19 cellular contexts compared by ENCODE assay signal in genomic region chr12:18556081-18556645, GRCh38.
DNase-seq lines count a peak whose midpoint lies in the region; ATAC-seq and TF ChIP-seq lines count a peak whose summit lies in the region.
"Had no signal": no experiment of that assay in that cellular context is flagged by ENCODE, and none has a peak within 500 bp of the region (broad histone marks: within the 10 kb centered on the region; RNA-seq: fewer than 3 reads in every experiment).

No MANE protein-coding gene starts in this region.

- H4K20me1 ChIP-seq in GM23338 (replicated peaks; ENCODE audit: insufficient read depth) = no peaks in the 10 kb centered on the region
- H4K20me1 ChIP-seq in osteoblast (ENCODE audit: insufficient read depth, low read length) = no peaks in the 10 kb centered on the region

- POLR2A ChIA-PET in CD8-positive, alpha-beta memory T cell (lab: Charles Lee) = no interaction called here

- H3K27ac Mint-ChIP-seq in GM23338 (no peak overlapping the region), chondrocyte (ENCODE audit: unreplicated experiment) (no peak overlapping the region)
- no peak overlapping the region for H3K27ac Mint-ChIP-seq in CD8-positive, alpha-beta memory T cell
- H3K27ac Mint-ChIP-seq: CD4-positive, alpha-beta memory T cell had no signal

- H3K9me2 ChIP-seq in GM23338 (ENCODE audit: insufficient read depth) = no peaks in the 10 kb centered on the region

- peaks cover 8% of the 10 kb centered on the region; the same call in 2 of the 3 replicates for H3K4me1 Mint-ChIP-seq in GM23338
- H3K4me1 Mint-ChIP-seq in CD8-positive, alpha-beta memory T cell = no peaks in the 10 kb centered on the region
- no peaks in the 10 kb centered on the region for H3K4me1 Mint-ChIP-seq in chondrocyte (ENCODE audit: low read depth)

- H3K4me2 ChIP-seq in GM23338 = no peak overlapping the region
- H3K4me2 ChIP-seq in osteoblast (ENCODE audit: insufficient read depth, low read length) = no peak overlapping the region
- H3K4me2 ChIP-seq: A549 had no signal

- no peak overlapping the region for H3K27ac ChIP-seq in GM23338 (ENCODE audit: low read depth)
- no peak overlapping the region for H3K27ac ChIP-seq in osteoblast (ENCODE audit: low read depth, low read length)
- no peak overlapping the region for H3K27ac ChIP-seq in CD8-positive, alpha-beta memory T cell (ENCODE audit: low read depth, low read length)
- H3K27ac ChIP-seq: A549, SK-N-MC had no signal

- DNase-seq in GM23338 (ENCODE audit: low spot score) (no peak), NCI-H524 treated with DMSO at 0.1 percent for 48 hours (lab: John Stamatoyannopoulos, UW) (peak; percentile 86), choroid plexus epithelial cell (ENCODE audit: low read depth) (peak; percentile 12), osteoblast (ENCODE audit: insufficient read length, low spot score, missing footprints) (peak; percentile 30), chondrocyte (ENCODE audit: low spot score) (no peak)
- no peak for DNase-seq in CD8-positive, alpha-beta memory T cell
- DNase-seq: C1 segment of cervical spinal cord; CD4-positive, alpha-beta memory T cell; KG1; MG63; NCI-H1105 treated with DMSO at 0.1 percent for 48 hours; NCI-H146; NCI-H1930; NCI-H2107; SIG-M5 had no signal

- no peak overlapping the region for H3K4me3 Mint-ChIP-seq in GM23338
- H3K4me3 Mint-ChIP-seq in CD8-positive, alpha-beta memory T cell = no peak overlapping the region
- no peak overlapping the region for H3K4me3 Mint-ChIP-seq in chondrocyte (ENCODE audit: unreplicated experiment)
- H3K4me3 Mint-ChIP-seq: CD4-positive, alpha-beta memory T cell had no signal

- no peak overlapping the region for H3K4me3 ChIP-seq in GM23338
- no peak overlapping the region for H3K4me3 ChIP-seq in choroid plexus epithelial cell (ENCODE audit: low read depth, low read length)
- no peak overlapping the region for H3K4me3 ChIP-seq in osteoblast (ENCODE audit: insufficient read depth, low read length)
- no peak overlapping the region for H3K4me3 ChIP-seq in CD8-positive, alpha-beta memory T cell (ENCODE audit: low read length)
- H3K4me3 ChIP-seq: A549, MG63, SK-N-MC had no signal

- H3K27me3 Mint-ChIP-seq in GM23338 (ENCODE audit: insufficient read depth, low read depth, poor library complexity) (no peaks in the 10 kb centered on the region), chondrocyte (ENCODE audit: low read depth) (no peaks in the 10 kb centered on the region)
- no peaks in the 10 kb centered on the region for H3K27me3 Mint-ChIP-seq in CD8-positive, alpha-beta memory T cell
- H3K27me3 Mint-ChIP-seq: CD4-positive, alpha-beta memory T cell had no signal

- H3K9me3 ChIP-seq in osteoblast (ENCODE audit: low read depth, low read length) = no peaks in the 10 kb centered on the region
- no peaks in the 10 kb centered on the region for H3K9me3 ChIP-seq in CD8-positive, alpha-beta memory T cell (ENCODE audit: low read length)
- H3K9me3 ChIP-seq: A549, MG63 had no signal

- TF ChIP-seq CTCF in GM23338 (conservative IDR thresholded peaks at IDR 0.05; ENCODE audit: low read depth in 2 of 2) (no peak), choroid plexus epithelial cell (conservative IDR thresholded peaks at IDR 0.05; ENCODE audit: low read depth, low read length) (no peak), osteoblast (IDR thresholded peaks at IDR 0.05; ENCODE audit: extremely low read depth, low read depth, low read length) (no peak), chondrocyte (IDR thresholded peaks at IDR 0.05) (no peak)

- no peaks in the 10 kb centered on the region for H3K36me3 Mint-ChIP-seq in GM23338 (ENCODE audit: low read depth)
- no peaks in the 10 kb centered on the region for H3K36me3 Mint-ChIP-seq in CD8-positive, alpha-beta memory T cell
- H3K36me3 Mint-ChIP-seq in chondrocyte (ENCODE audit: low read depth) = no peaks in the 10 kb centered on the region
- H3K36me3 Mint-ChIP-seq: CD4-positive, alpha-beta memory T cell had no signal

- peak overlapping the region; percentile 12; the same call in 1 of the 2 replicates for H2AFZ ChIP-seq in GM23338
- H2AFZ ChIP-seq in osteoblast (ENCODE audit: low read length) = no peak overlapping the region

- H3K27me3 ChIP-seq in GM23338 (ENCODE audit: insufficient read depth) = no peaks in the 10 kb centered on the region
- no peaks in the 10 kb centered on the region for H3K27me3 ChIP-seq in osteoblast (ENCODE audit: insufficient read depth, low read length)
- H3K27me3 ChIP-seq in CD8-positive, alpha-beta memory T cell (ENCODE audit: insufficient read depth, low read length, poor library complexity, severe bottlenecking) = no peaks in the 10 kb centered on the region
- H3K27me3 ChIP-seq: MG63 had no signal

- CTCF ChIA-PET in CD8-positive, alpha-beta memory T cell (lab: Charles Lee) = no interaction called here

- H3K79me2 ChIP-seq in GM23338 (replicated peaks; ENCODE audit: insufficient read depth) (no peaks in the 10 kb centered on the region), osteoblast (ENCODE audit: insufficient read depth, low read length) (no peaks in the 10 kb centered on the region)

- ATAC-seq in GM23338 = no peak
- no peak for ATAC-seq in GM21390 (IDR thresholded peaks at IDR 0.05; ENCODE audit: unreplicated experiment)
- no peak for ATAC-seq in GM18868 (IDR thresholded peaks at IDR 0.05; ENCODE audit: unreplicated experiment)
- ATAC-seq: A549 had no signal

- no peaks in the 10 kb centered on the region for H3K9me3 Mint-ChIP-seq in GM23338
- peaks cover 0 to 19% (median 2%) of the 10 kb centered on the region in 5 donors for H3K9me3 Mint-ChIP-seq in CD8-positive, alpha-beta memory T cell
- peaks cover 8% of the 10 kb centered on the region for H3K9me3 Mint-ChIP-seq in chondrocyte (ENCODE audit: low read depth)

- no peaks in the 10 kb centered on the region for H3F3A ChIP-seq in GM23338 (replicated peaks; ENCODE audit: low read depth)

- H3K36me3 ChIP-seq in GM23338 (ENCODE audit: insufficient read depth) = no peaks in the 10 kb centered on the region
- H3K36me3 ChIP-seq in osteoblast (ENCODE audit: insufficient read depth, low read length) = no peaks in the 10 kb centered on the region
- no peaks in the 10 kb centered on the region for H3K36me3 ChIP-seq in CD8-positive, alpha-beta memory T cell (ENCODE audit: insufficient read depth, low read length)
- H3K36me3 ChIP-seq: MG63 had no signal

- no peaks in the 10 kb centered on the region for H3K4me1 ChIP-seq in GM23338 (ENCODE audit: insufficient read depth)
- no peaks in the 10 kb centered on the region for H3K4me1 ChIP-seq in osteoblast (ENCODE audit: insufficient read depth, low read length)
- H3K4me1 ChIP-seq in CD8-positive, alpha-beta memory T cell (ENCODE audit: insufficient read depth, low read length) = no peaks in the 10 kb centered on the region
- H3K4me1 ChIP-seq: A549 had no signal

TF ChIP-seq in GM23338, 12 proteins besides CTCF, POLR2A, EP300 and RAD21 (continues in another document):
- no peak for TF ChIP-seq EZH2 (IDR thresholded peaks at IDR 0.05; ENCODE audit: low read depth, unreplicated experiment)
- TF ChIP-seq EZH2phosphoT487 (IDR thresholded peaks at IDR 0.05; ENCODE audit: unreplicated experiment) = no peak
- TF ChIP-seq ETS1 (IDR thresholded peaks at IDR 0.05) = no peak
- no peak for TF ChIP-seq CREB1 (CRISPR knock-in tag; IDR thresholded peaks at IDR 0.05; ENCODE audit: low read depth)
- TF ChIP-seq JUNB (IDR thresholded peaks at IDR 0.05; ENCODE audit: unreplicated experiment) = no peak
- no peak for TF ChIP-seq NANOG (IDR thresholded peaks at IDR 0.05; ENCODE audit: borderline replicate concordance)
- TF ChIP-seq REST (IDR thresholded peaks at IDR 0.05; ENCODE audit: unreplicated experiment) = no peak
- no peak for TF ChIP-seq POLR2AphosphoS5 (IDR thresholded peaks at IDR 0.05; ENCODE audit: low read depth)
- TF ChIP-seq ZNF114 (CRISPR knock-in tag; IDR thresholded peaks at IDR 0.05) = no peak
- TF ChIP-seq STAT1 (IDR thresholded peaks at IDR 0.05; ENCODE audit: unreplicated experiment) = no peak
- no peak for TF ChIP-seq ZNF331 (CRISPR knock-in tag; IDR thresholded peaks at IDR 0.05; ENCODE audit: low read depth)

Comparison
In these comparisons a context has a peak if more than half of its experiments do, and no peak if none do; other contexts are left out.
1. DNase-seq: peak in NCI-H524 treated with DMSO at 0.1 percent for 48 hours (single experiment), choroid plexus epithelial cell (single experiment) and osteoblast (single experiment); none in GM23338 (single experiment), CD8-positive, alpha-beta memory T cell (0 of 5) and chondrocyte (single experiment).